ENCODE assay signal across 8 cellular contexts in genomic region chr6:122730775-122731386, GRCh38. TPM values are rescaled to one million over a fixed set of nuclear protein-coding genes. Genes with fewer than 3 reads are reported as not detected.
DNase-seq lines count a peak whose midpoint lies in the region; ATAC-seq and TF ChIP-seq lines count a peak whose summit lies in the region.

No MANE protein-coding gene starts in this region.

- DNase-seq in AG09309 (ENCODE audit: low read depth) (no peak), GM10266 (ENCODE audit: extremely low spot score) (no peak), NCI-H748 treated with DMSO at 0.1 percent for 48 hours (lab: John Stamatoyannopoulos, UW) (peak; percentile 76), dedifferentiated amniotic fluid mesenchymal stem cell (ENCODE audit: extremely low spot score) (peak; percentile 44), myocyte (ENCODE audit: low read depth) (peak; percentile 55), GDM1 (lab: John Stamatoyannopoulos, UW) (no peak)

- TF ChIP-seq CTCF in AG09309 (IDR thresholded peaks at IDR 0.05; ENCODE audit: control insufficient read depth, insufficient read depth, low read depth, low read length, missing control alignments), result peak; percentile 71
- TF ChIP-seq CTCF in GM10266 (IDR thresholded peaks at IDR 0.05; ENCODE audit: control insufficient read depth, insufficient read depth, low read depth, missing control alignments), result peak; percentile 58

- ATAC-seq in HG02973 (IDR thresholded peaks at IDR 0.05; ENCODE audit: unreplicated experiment), result peak; percentile 54
- no peak for ATAC-seq in GM21528 (IDR thresholded peaks at IDR 0.05; ENCODE audit: low FRiP score, unreplicated experiment)

- no peak overlapping the region for H3K4me3 ChIP-seq in AG09309 (ENCODE audit: control insufficient read depth, low read depth, low read length)

RNA-seq across cellular contexts. Expression of gene FABP7, which starts 48.6 kb away (rescaled TPM):
- not detected in 2 replicates for total RNA-seq in myocyte
- polyA plus RNA-seq in myocyte (2012), result not detected

RNA-seq across cellular contexts. Expression of gene SMPDL3A, which starts 58.2 kb away (rescaled TPM):
- 8.2 and 13.6 TPM in 2 replicates for total RNA-seq in myocyte
- polyA plus RNA-seq in myocyte (2012), result 4.7 TPM

Comparison
In these comparisons a context has a peak if more than half of its experiments do, and no peak if none do; other contexts are left out.
1. DNase-seq: peak in NCI-H748 treated with DMSO at 0.1 percent for 48 hours (single experiment), dedifferentiated amniotic fluid mesenchymal stem cell (single experiment) and myocyte (single experiment); none in AG09309 (single experiment), GM10266 (single experiment) and GDM1 (single experiment).